In the genomic region with DNA sequence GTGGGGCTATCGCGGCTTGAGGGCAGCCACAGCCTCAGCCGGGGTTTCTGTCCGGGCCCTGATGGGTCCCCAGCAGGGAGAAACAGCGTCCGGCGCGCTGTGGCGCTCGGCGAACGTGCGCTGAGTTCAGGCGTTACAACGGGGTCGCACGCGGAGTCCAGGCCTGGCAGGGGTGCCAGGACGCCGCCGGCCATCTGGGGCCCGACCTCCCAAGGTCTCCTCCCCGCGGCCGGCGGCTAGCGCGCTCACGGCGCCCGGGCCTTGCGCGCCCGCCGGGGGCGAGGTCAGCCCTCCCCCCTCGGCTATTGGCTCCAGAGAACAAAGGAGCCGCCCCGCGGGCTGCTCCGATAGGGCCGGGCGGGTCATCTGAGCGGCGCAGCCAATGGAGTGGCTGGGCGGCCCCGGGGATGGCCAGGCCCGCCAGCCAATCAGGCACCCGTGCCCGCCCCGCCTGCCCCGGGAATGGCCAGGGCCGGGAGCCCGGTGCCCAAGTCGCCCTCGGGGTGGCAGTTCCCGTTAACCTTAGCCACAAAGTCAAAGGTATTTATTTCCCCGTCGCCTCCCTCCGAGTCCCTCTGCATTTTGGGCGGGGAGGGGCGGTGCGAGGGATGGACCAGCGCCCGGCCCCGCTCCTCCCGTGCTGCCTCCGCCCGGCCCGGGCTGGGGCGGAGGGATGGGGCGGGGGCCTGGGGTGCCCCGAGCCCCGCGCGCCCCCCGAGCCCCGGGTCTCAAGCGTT, we compare ENCODE assay signal across 8 cellular contexts. TPM values are rescaled to one million over a fixed set of nuclear protein-coding genes. Genes with fewer than 3 reads are reported as not detected.
A peak's percentile ranks its signal among the peaks of the same experiment; 100 is the strongest.
DNase-seq lines count a peak whose midpoint lies in the region; ATAC-seq, FAIRE-seq and TF ChIP-seq lines count a peak whose summit lies in the region.

A gene (plus strand): TSS at position 478 of the 737 bp plus-strand sequence. CDS start 9,141 bp downstream, outside the sequence.

- peaks cover 22% of the 10 kb centered on the region for H3K4me1 ChIP-seq in keratinocyte (ENCODE audit: control insufficient read depth, extremely low read depth, insufficient read depth, low read length)

- H3K9me3 ChIP-seq in keratinocyte (ENCODE audit: control insufficient read depth, low read depth, low read length), result no peaks in the 10 kb centered on the region

- no peak for TF ChIP-seq CTCF in keratinocyte (optimal IDR thresholded peaks at IDR 0.05 in 1 of 3, IDR thresholded peaks at IDR 0.05 in 1 of 3, conservative IDR thresholded peaks at IDR 0.05 in 1 of 3; ENCODE audit: extremely low read depth in 1 of 3, insufficient read depth in 2 of 3, low read length in 3 of 3)

- peak; percentile 100 for DNase-seq in AG20443 (ENCODE audit: low spot score)
- DNase-seq in NCI-H446 (lab: John Stamatoyannopoulos, UW), result peak; percentile 60 to 95
- peak; percentile 95 for DNase-seq in cerebellar cortex (ENCODE audit: low spot score)
- DNase-seq in keratinocyte (ENCODE audit: low read depth, low spot score), result peak; percentile 40
- peak; percentile 88 for DNase-seq in stimulated activated CD4-positive, alpha-beta T cell treated with anti-CD3 and anti-CD28 coated beads, Interleukin-12 subunit alpha, Interleukin-12 subunit beta, amount 100 ng/mL, for 4 hours

- FAIRE-seq in keratinocyte (lab: Jason Lieb, UNC), result no peak

- H3K4me3 ChIP-seq in keratinocyte (ENCODE audit: control insufficient read depth in 2 of 3, extremely low read depth in 1 of 3, insufficient read depth in 2 of 3, low read depth in 1 of 3, low read length in 3 of 3), result peak within 1 kb of the TSS; percentile 63 to 87 (median 74)

- peak within 1 kb of the TSS; percentile 68 for H3K9ac ChIP-seq in keratinocyte (ENCODE audit: control insufficient read depth, extremely low read depth, insufficient read depth, low read length)

- H3K27ac ChIP-seq in keratinocyte (ENCODE audit: control insufficient read depth, insufficient read depth, low read length), result peak within 1 kb of the TSS; percentile 40

- H3K27me3 ChIP-seq in keratinocyte (ENCODE audit: control insufficient read depth, extremely low read depth, insufficient read depth, low read length), result no peaks in the 10 kb centered on the region

- no peaks in the 10 kb centered on the region for H3K9me1 ChIP-seq in keratinocyte (ENCODE audit: control insufficient read depth, extremely low read depth, insufficient read depth, low read length)

- ATAC-seq in GM19043 (IDR thresholded peaks at IDR 0.05; ENCODE audit: low read depth, unreplicated experiment), result peak; percentile 65
- peak; percentile 84 for ATAC-seq in HG03342 (IDR thresholded peaks at IDR 0.05; ENCODE audit: unreplicated experiment)
- peak; percentile 98 for ATAC-seq in activated CD4-positive, CD25-positive, alpha-beta regulatory T cell treated with anti-CD3 and anti-CD28 coated beads, Interleukin-2, amount 50 U/mL, for 24 hours

- dilution Hi-C loops in keratinocyte (cut with MboI; ENCODE audit: extremely low pct_ligation_motif_present, low sequenced_read_pairs), result no loop called here

- H3K36me3 ChIP-seq in keratinocyte (ENCODE audit: control insufficient read depth in 2 of 2, extremely low read depth in 1 of 2, insufficient read depth in 2 of 2, low read length in 2 of 2), result no peaks in the 10 kb centered on the region

- H3K4me2 ChIP-seq in keratinocyte (ENCODE audit: control insufficient read depth, extremely low read depth, insufficient read depth, low read depth, low read length), result peak within 1 kb of the TSS; percentile 91

- peaks cover 5% of the 10 kb centered on the region for H3K79me2 ChIP-seq in keratinocyte (ENCODE audit: control insufficient read depth, insufficient read depth, low read length)

- peaks cover 3% of the 10 kb centered on the region for H4K20me1 ChIP-seq in keratinocyte (ENCODE audit: control insufficient read depth, extremely low read depth, insufficient read depth, low read length)

- peak within 1 kb of the TSS; percentile 74 for H2AFZ ChIP-seq in keratinocyte (ENCODE audit: control insufficient read depth, low read length)

RNA-seq across cellular contexts. Expression of the gene that starts here (rescaled TPM):
- polyA plus RNA-seq in keratinocyte, result 1.0 to 1.9 TPM (median 1.1 TPM) in 3 replicates
- polyA plus RNA-seq in keratinocyte (2011; ENCODE audit: low read depth), result 0.15 TPM
- polyA plus RNA-seq in keratinocyte (2011; cell fraction: cytosol; rRNA removed), result 0.44 and 1.6 TPM in 2 replicates
- polyA plus RNA-seq in keratinocyte (2011; cell fraction: nucleus; rRNA removed), result 0.74 and 1.7 TPM in 2 replicates
- polyA plus RNA-seq in keratinocyte (2012; ENCODE audit: low replicate concordance), result 0.78 and 2.6 TPM in 2 replicates
- 0.16 to 0.33 TPM (median 0.26 TPM) in 3 replicates for polyA minus RNA-seq in keratinocyte
- 2.9 TPM for polyA minus RNA-seq in keratinocyte (2011; cell fraction: cytosol; rRNA and poly(A)+ RNA removed)
- 1.4 and 2.1 TPM in 2 replicates for polyA minus RNA-seq in keratinocyte (2011; cell fraction: nucleus; rRNA and poly(A)+ RNA removed)

Comparison
In these comparisons a context has a peak if more than half of its experiments do, and no peak if none do; other contexts are left out.
1. Peak in every context shown above with its lines: DNase-seq, ATAC-seq, H3K4me3 ChIP-seq and H3K27ac ChIP-seq.
2. DNase-seq: peak in every context shown above with its lines; median percentile 100 in AG20443; 95 in cerebellar cortex; 88 in stimulated activated CD4-positive, alpha-beta T cell treated with anti-CD3 and anti-CD28 coated beads, Interleukin-12 subunit alpha, Interleukin-12 subunit beta, amount 100 ng/mL, for 4 hours; 78 in NCI-H446; 40 in keratinocyte.